2 cellular contexts compared by ENCODE assay signal in the genomic region with DNA sequence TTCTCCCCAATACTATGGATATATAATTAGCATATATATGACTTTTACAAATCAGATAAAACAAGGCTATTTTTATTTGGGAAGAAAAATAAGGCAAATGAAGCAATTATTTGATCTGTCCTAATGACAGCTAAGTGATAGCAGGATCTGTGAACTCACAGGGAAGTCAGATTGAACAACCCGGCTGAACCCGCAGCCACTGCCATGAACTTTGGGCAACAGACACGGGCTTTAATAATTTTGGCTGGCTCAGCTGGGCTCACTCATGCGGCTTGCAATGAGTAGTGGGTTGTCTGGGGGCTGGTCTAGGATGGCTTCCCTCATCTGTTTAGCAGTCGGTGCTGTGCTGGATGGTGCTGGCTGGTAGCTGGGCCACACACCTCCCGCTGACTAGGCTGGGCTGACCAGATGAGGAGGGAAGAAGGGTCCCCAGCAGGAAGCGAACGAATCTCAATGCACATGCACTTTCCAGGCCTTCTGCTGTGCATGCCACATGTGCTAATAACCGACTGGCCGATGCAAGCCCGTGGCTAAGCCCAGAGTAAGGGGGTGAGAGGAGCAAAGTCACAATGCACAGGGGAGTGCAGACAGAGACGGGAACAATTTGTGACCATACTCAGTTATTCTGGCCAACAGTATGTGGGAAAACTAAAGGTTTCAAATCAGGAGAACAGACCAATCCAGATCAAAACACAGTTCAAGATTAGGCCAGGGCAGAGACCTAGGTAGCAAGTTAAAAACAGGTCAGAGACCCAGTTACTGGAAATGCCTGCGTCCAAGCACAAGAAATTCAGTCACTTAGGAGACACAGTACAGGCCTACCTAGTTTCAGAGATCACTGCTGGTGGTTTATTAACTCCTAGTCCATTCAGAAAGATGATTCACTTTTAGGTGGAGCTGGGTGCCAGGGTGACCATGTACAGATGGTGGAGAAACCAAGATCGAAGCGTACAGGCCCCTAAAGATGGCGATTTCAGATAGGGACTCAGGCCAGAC.
TF ChIP-seq lines count a peak whose summit lies in the region.

No MANE protein-coding gene starts in this region.

TF ChIP-seq in GM23338, 12 proteins besides CTCF, POLR2A, EP300 and RAD21 (continues in another document):
- TF ChIP-seq ZNF462 (CRISPR knock-in tag; IDR thresholded peaks at IDR 0.05) = no peak
- TF ChIP-seq JUNB (IDR thresholded peaks at IDR 0.05; ENCODE audit: unreplicated experiment) = no peak
- TF ChIP-seq, protein P1, sequence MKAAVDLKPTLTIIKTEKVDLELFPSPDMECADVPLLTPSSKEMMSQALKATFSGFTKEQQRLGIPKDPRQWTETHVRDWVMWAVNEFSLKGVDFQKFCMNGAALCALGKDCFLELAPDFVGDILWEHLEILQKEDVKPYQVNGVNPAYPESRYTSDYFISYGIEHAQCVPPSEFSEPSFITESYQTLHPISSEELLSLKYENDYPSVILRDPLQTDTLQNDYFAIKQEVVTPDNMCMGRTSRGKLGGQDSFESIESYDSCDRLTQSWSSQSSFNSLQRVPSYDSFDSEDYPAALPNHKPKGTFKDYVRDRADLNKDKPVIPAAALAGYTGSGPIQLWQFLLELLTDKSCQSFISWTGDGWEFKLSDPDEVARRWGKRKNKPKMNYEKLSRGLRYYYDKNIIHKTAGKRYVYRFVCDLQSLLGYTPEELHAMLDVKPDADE (IDR thresholded peaks at IDR 0.05) = no peak
- no peak for TF ChIP-seq ZNF114 (CRISPR knock-in tag; IDR thresholded peaks at IDR 0.05)
- TF ChIP-seq NANOG (IDR thresholded peaks at IDR 0.05; ENCODE audit: borderline replicate concordance) = no peak
- no peak for TF ChIP-seq EZH2 (IDR thresholded peaks at IDR 0.05; ENCODE audit: low read depth, unreplicated experiment)
- TF ChIP-seq ZNF331 (CRISPR knock-in tag; IDR thresholded peaks at IDR 0.05; ENCODE audit: low read depth) = no peak
- no peak for TF ChIP-seq CREB1 (CRISPR knock-in tag; IDR thresholded peaks at IDR 0.05; ENCODE audit: low read depth)
- no peak for TF ChIP-seq EZH2phosphoT487 (IDR thresholded peaks at IDR 0.05; ENCODE audit: unreplicated experiment)
- no peak for TF ChIP-seq STAT1 (IDR thresholded peaks at IDR 0.05; ENCODE audit: unreplicated experiment)
- TF ChIP-seq POLR2AphosphoS5 (IDR thresholded peaks at IDR 0.05; ENCODE audit: low read depth) = no peak

TF ChIP-seq in H1, 55 proteins besides CTCF, POLR2A, EP300 and RAD21:
- no peak for TF ChIP-seq ZNF274 (IDR thresholded peaks at IDR 0.05; ENCODE audit: borderline replicate concordance, extremely low read depth, low read length)
- TF ChIP-seq NANOG (IDR thresholded peaks at IDR 0.05; ENCODE audit: insufficient read depth, low read depth, low read length, poor library complexity, severe bottlenecking) = no peak
- no peak for TF ChIP-seq EGR1 (IDR thresholded peaks at IDR 0.05; ENCODE audit: borderline replicate concordance, low read depth, low read length)
- no peak for TF ChIP-seq CBX5 (IDR thresholded peaks at IDR 0.05; ENCODE audit: low read depth, low read length)
- no peak for TF ChIP-seq SP2 (IDR thresholded peaks at IDR 0.05; ENCODE audit: low read length)
- no peak for TF ChIP-seq KDM4A (IDR thresholded peaks at IDR 0.05; ENCODE audit: low read depth, low read length, severe bottlenecking)
- TF ChIP-seq PHF8 (conservative IDR thresholded peaks at IDR 0.05; ENCODE audit: low read depth, low read length) = no peak
- TF ChIP-seq GTF2F1 (IDR thresholded peaks at IDR 0.05; ENCODE audit: borderline replicate concordance, low read depth, low read length) = no peak
- no peak for TF ChIP-seq SIRT6 (IDR thresholded peaks at IDR 0.05; ENCODE audit: low read length)
- TF ChIP-seq HDAC6 (IDR thresholded peaks at IDR 0.05; ENCODE audit: low read depth, low read length) = no peak
- TF ChIP-seq CREB1 (IDR thresholded peaks at IDR 0.05) = no peak
- TF ChIP-seq JUN (IDR thresholded peaks at IDR 0.05; ENCODE audit: low read depth, low read length) = no peak
- no peak for TF ChIP-seq SP4 (IDR thresholded peaks at IDR 0.05; ENCODE audit: low read length)
